ENCODE assay signal across 27 cellular contexts in genomic region chr15:60966316-60966715, GRCh38.
DNase-seq lines count a peak whose midpoint lies in the region; ATAC-seq, FAIRE-seq and TF ChIP-seq lines count a peak whose summit lies in the region.
"Had no signal": no experiment of that assay in that cellular context is flagged by ENCODE, and none has a peak within 500 bp of the region (broad histone marks: within the 10 kb centered on the region; RNA-seq: fewer than 3 reads in every experiment).

No MANE protein-coding gene starts in this region.

- no peak overlapping the region for H3K27ac ChIP-seq in astrocyte (ENCODE audit: low read depth, low read length)
- H3K27ac ChIP-seq: ovary, SJCRH30 had no signal

- no peak overlapping the region for H3K9ac ChIP-seq in astrocyte (ENCODE audit: low read length)

- peak overlapping the region; percentile 9 for H3K4me2 ChIP-seq in astrocyte (ENCODE audit: low read length)
- H3K4me2 ChIP-seq: GM23338 had no signal

- no peaks in the 10 kb centered on the region for H3K27me3 ChIP-seq in astrocyte (ENCODE audit: insufficient read depth, low read length)
- H3K27me3 ChIP-seq: ovary, SJCRH30 had no signal

- H3K79me2 ChIP-seq in astrocyte (ENCODE audit: insufficient read depth, low read length) = no peaks in the 10 kb centered on the region

- H3K9me3 ChIP-seq in astrocyte (ENCODE audit: insufficient read depth, low read depth, low read length) = no peaks in the 10 kb centered on the region
- H3K9me3 ChIP-seq: ovary, SJCRH30 had no signal

- no peaks in the 10 kb centered on the region for H3K36me3 ChIP-seq in astrocyte (ENCODE audit: insufficient read depth, low read length)
- H3K36me3 ChIP-seq: ovary, SJCRH30 had no signal

- intact Hi-C loops in Right ventricle myocardium superior (cut with DNase I) = no loop called here

- FAIRE-seq in astrocyte (lab: Jason Lieb, UNC) (no peak), D721Med (lab: Jason Lieb, UNC) (no peak)

- no peaks in the 10 kb centered on the region for H3K9me3 Mint-ChIP-seq in astrocyte (ENCODE audit: unreplicated experiment)
- H3K9me3 Mint-ChIP-seq: activated naive CD4-positive, alpha-beta T cell treated with anti-CD3 and anti-CD28 coated beads for 36 hours; CD4-positive, alpha-beta memory T cell; dendritic cell treated with granulocyte-macrophage colony-stimulating factor and Interleukin-4, amounts not matched to agents 40 ng/mL and 50 ng/mL, for 4 days; GM23338; natural killer cell; T-helper 1 cell treated with Interleukin-12 subunit alpha and Interleukin-12 subunit beta and Interleukin-4 antibody, amounts not matched to agents 30 μg/mL and 1 μg/mL, for 36 hours had no signal

- ATAC-seq in Right ventricle myocardium superior (ENCODE audit: poor library complexity) = no peak
- ATAC-seq: activated T-cell treated with anti-CD3 and anti-CD28 coated beads, Interleukin-2, amount 50 U/mL, for 72 hours; GM23338; natural killer cell; Panc1; right cardiac atrium; stimulated activated naive CD8-positive, alpha-beta T cell treated with anti-CD3 and anti-CD28 coated beads, Interleukin-15, Interleukin-2, amounts not matched to agents 100 U/mL and 50 U/mL, for 24 hours had no signal

- no peak overlapping the region for H3K4me3 Mint-ChIP-seq in astrocyte (ENCODE audit: unreplicated experiment)
- H3K4me3 Mint-ChIP-seq: activated naive CD4-positive, alpha-beta T cell treated with anti-CD3 and anti-CD28 coated beads for 36 hours; activated T-cell treated with anti-CD3 and anti-CD28 coated beads, Interleukin-2, amount 50 U/mL, for 72 hours; CD4-positive, alpha-beta memory T cell; dendritic cell treated with granulocyte-macrophage colony-stimulating factor and Interleukin-4, amounts not matched to agents 40 ng/mL and 50 ng/mL, for 4 days; GM23338; natural killer cell; T-helper 1 cell treated with Interleukin-12 subunit alpha and Interleukin-12 subunit beta and Interleukin-4 antibody, amounts not matched to agents 30 μg/mL and 1 μg/mL, for 36 hours had no signal

- H3K27ac Mint-ChIP-seq in astrocyte (ENCODE audit: unreplicated experiment) = peak overlapping the region; percentile 64
- H3K27ac Mint-ChIP-seq: activated naive CD4-positive, alpha-beta T cell treated with anti-CD3 and anti-CD28 coated beads for 36 hours; activated T-cell treated with anti-CD3 and anti-CD28 coated beads, Interleukin-2, amount 50 U/mL, for 72 hours; CD4-positive, alpha-beta memory T cell; dendritic cell treated with granulocyte-macrophage colony-stimulating factor and Interleukin-4, amounts not matched to agents 40 ng/mL and 50 ng/mL, for 4 days; GM23338; natural killer cell; T-helper 1 cell treated with Interleukin-12 subunit alpha and Interleukin-12 subunit beta and Interleukin-4 antibody, amounts not matched to agents 30 μg/mL and 1 μg/mL, for 36 hours had no signal

- no peak for TF ChIP-seq CTCF in astrocyte (IDR thresholded peaks at IDR 0.05; ENCODE audit: insufficient read depth, low read depth, low read length)
- no peak for TF ChIP-seq CTCF in fibroblast of villous mesenchyme (IDR thresholded peaks at IDR 0.05; ENCODE audit: insufficient read depth, low read depth, low read length)
- no peak for TF ChIP-seq CTCF in D721Med (IDR thresholded peaks at IDR 0.05; ENCODE audit: insufficient read depth, missing control alignments)

- H3K4me3 ChIP-seq in astrocyte (ENCODE audit: insufficient read depth, low read depth, low read length) = no peak overlapping the region
- H3K4me3 ChIP-seq in fibroblast of villous mesenchyme (ENCODE audit: low read depth, low read length) = no peak overlapping the region
- H3K4me3 ChIP-seq: GM23338, ovary, SJCRH30 had no signal

- DNase-seq in HT1080 (ENCODE audit: low read depth) (peak; percentile 26), astrocyte (ENCODE audit: low read depth) (peak; percentile 44), fibroblast of villous mesenchyme (ENCODE audit: low read depth) (peak; percentile 50), Right ventricle myocardium superior (no peak), T-helper 1 cell (no peak), D721Med (ENCODE audit: insufficient read length, low spot score) (no peak), NCI-H2081 treated with DMSO at 0.1 percent for 48 hours (lab: John Stamatoyannopoulos, UW) (no peak)
- DNase-seq: activated CD4-positive, alpha-beta T cell treated with anti-CD3 and anti-CD28 coated beads for 4 hours; activated naive CD4-positive, alpha-beta T cell treated with anti-CD3 and anti-CD28 coated beads for 36 hours; activated T-cell treated with anti-CD3 and anti-CD28 coated beads, Interleukin-2, amount 50 U/mL, for 72 hours; amygdala; CD4-positive, alpha-beta memory T cell; foreskin melanocyte; GF-D8; KG1; natural killer cell; NCI-H1436; NCI-H524; ovary; right cardiac atrium; SJCRH30; stimulated activated CD4-positive, alpha-beta T cell treated with anti-CD3 and anti-CD28 coated beads, Interleukin-15, amount 100 ng/mL, for 24 hours; stimulated activated naive CD8-positive, alpha-beta T cell treated with anti-CD3 and anti-CD28 coated beads, Interleukin-15, Interleukin-2, amounts not matched to agents 100 U/mL and 50 U/mL, for 24 hours had no signal

- H3K36me3 Mint-ChIP-seq in astrocyte (ENCODE audit: low read depth, unreplicated experiment) = peaks cover 3% of the 10 kb centered on the region
- H3K36me3 Mint-ChIP-seq: CD4-positive, alpha-beta memory T cell; natural killer cell had no signal

- peaks cover 35% of the 10 kb centered on the region for H3K4me1 Mint-ChIP-seq in astrocyte (ENCODE audit: low read depth, unreplicated experiment)
- H3K4me1 Mint-ChIP-seq: CD4-positive, alpha-beta memory T cell; natural killer cell had no signal

- H3K4me1 ChIP-seq in astrocyte (ENCODE audit: insufficient read depth, low read length) = peaks cover 19% of the 10 kb centered on the region

- peaks cover 2% of the 10 kb centered on the region for H3K27me3 Mint-ChIP-seq in astrocyte (ENCODE audit: low read depth, unreplicated experiment)

- no peak overlapping the region for H2AFZ ChIP-seq in astrocyte (ENCODE audit: low read depth, low read length)
- H2AFZ ChIP-seq: GM23338 had no signal

- no peaks in the 10 kb centered on the region for H4K20me1 ChIP-seq in astrocyte (ENCODE audit: insufficient read depth, low read length)

Comparison
In these comparisons a context has a peak if more than half of its experiments do, and no peak if none do; other contexts are left out.
1. DNase-seq: peak in HT1080 (single experiment), astrocyte (single experiment) and fibroblast of villous mesenchyme (single experiment); none in Right ventricle myocardium superior (single experiment), T-helper 1 cell (0 of 5), D721Med (single experiment) and NCI-H2081 treated with DMSO at 0.1 percent for 48 hours (single experiment).